Comparison of ENCODE assay signal across 8 cellular contexts in the genomic region with DNA sequence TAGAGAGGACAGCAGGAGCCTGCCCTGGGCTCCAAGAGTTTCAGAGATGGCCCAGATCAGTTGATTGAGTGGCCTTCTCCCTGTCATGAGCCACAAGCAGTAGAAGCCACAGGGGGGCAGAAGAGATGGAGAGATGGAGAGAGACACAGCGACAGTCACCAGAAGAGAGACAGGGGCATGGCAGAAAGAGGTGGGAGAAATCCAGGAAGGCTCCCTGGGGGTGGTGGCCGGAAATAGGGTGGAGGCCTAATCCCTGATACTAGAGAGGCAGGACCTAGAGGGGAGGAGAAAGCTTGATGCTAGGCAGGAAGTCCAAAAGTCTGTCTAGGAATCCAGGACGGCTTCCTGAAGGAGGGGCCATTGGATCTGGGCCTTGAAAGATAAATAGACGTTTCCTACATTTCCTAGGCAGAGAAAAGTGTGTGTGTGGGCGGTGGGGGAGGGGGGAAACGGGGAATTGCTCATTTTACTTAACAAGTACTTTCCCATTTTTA. TPM values are rescaled to one million over a fixed set of nuclear protein-coding genes. Genes with fewer than 3 reads are reported as not detected.
DNase-seq lines count a peak whose midpoint lies in the region; ATAC-seq and TF ChIP-seq lines count a peak whose summit lies in the region.

No MANE protein-coding gene starts in this region.

- H3K9me3 ChIP-seq in A673 (ENCODE audit: low read depth, low read length, poor library complexity, severe bottlenecking): no peaks in the 10 kb centered on the region
- H3K9me3 ChIP-seq in GM23248 (ENCODE audit: low read depth): no peaks in the 10 kb centered on the region
- H3K9me3 ChIP-seq in colonic mucosa: no peaks in the 10 kb centered on the region
- no peaks in the 10 kb centered on the region for H3K9me3 ChIP-seq in naive thymus-derived CD4-positive, alpha-beta T cell (ENCODE audit: control insufficient read depth in 2 of 3, low read length in 3 of 3)

- H3K4me1 ChIP-seq in A673 (ENCODE audit: insufficient read depth, low read length, poor library complexity, severe bottlenecking) (peaks cover 5% of the 10 kb centered on the region), GM23248 (ENCODE audit: insufficient read depth) (peaks cover 53% of the 10 kb centered on the region), colonic mucosa (peaks cover 12% of the 10 kb centered on the region)
- peaks cover 22 to 30% of the 10 kb centered on the region in 2 donors for H3K4me1 ChIP-seq in naive thymus-derived CD4-positive, alpha-beta T cell (ENCODE audit: control insufficient read depth in 2 of 2, insufficient read depth in 2 of 2, low read length in 2 of 2)

- H3K9me2 ChIP-seq in GM23248 (ENCODE audit: insufficient read depth): no peaks in the 10 kb centered on the region

- 24 to 38% methylated on average over 5 to 6 of the region's 6 CpGs for WGBS in GM23248 (ENCODE audit: low coverage in 1 of 2, low lambda C conversion rate in 2 of 2, missing lambda C conversion rate in 2 of 2), 2 experiments

- intact Hi-C loops in A673 (cut with micrococcal nuclease; ENCODE audit: unreplicated experiment) (no loop called here), colonic mucosa (cut with DNase I) (loop anchor here (5.0 kb wide), 1 partner anchor 46 kb away; a partner anchor contains a TSS)
- intact Hi-C loops in naive thymus-derived CD4-positive, alpha-beta T cell (cut with micrococcal nuclease): loop anchor here (1.0 kb wide), 4 partner anchors 20 to 351 kb away; a partner anchor contains a TSS

- peak overlapping the region; percentile 70 for H3K27ac Mint-ChIP-seq in T-helper 1 cell treated with Interleukin-12 subunit alpha and Interleukin-12 subunit beta and Interleukin-4 antibody, amounts not matched to agents 30 μg/mL and 1 μg/mL, for 36 hours
- peak overlapping the region; percentile 27 to 92 (median 77) for H3K27ac Mint-ChIP-seq in naive thymus-derived CD4-positive, alpha-beta T cell

- H3K9ac ChIP-seq in GM23248 (peak overlapping the region; percentile 45), colonic mucosa (ENCODE audit: low read depth in 2 of 2, low read length in 2 of 2) (peak overlapping the region; percentile 30 to 73)

- H3K79me2 ChIP-seq in GM23248 (ENCODE audit: insufficient read depth): peaks cover 47% of the 10 kb centered on the region

- peak overlapping the region; percentile 54 for H3K4me2 ChIP-seq in GM23248 (ENCODE audit: unreplicated experiment)

- H3K27ac ChIP-seq in A673 (ENCODE audit: low read depth, low read length, poor library complexity, severe bottlenecking): no peak overlapping the region
- peak overlapping the region; percentile 53 for H3K27ac ChIP-seq in GM23248
- H3K27ac ChIP-seq in colonic mucosa: peak overlapping the region; percentile 78
- no peak overlapping the region for H3K27ac ChIP-seq in naive thymus-derived CD4-positive, alpha-beta T cell (ENCODE audit: low read depth, low read length)

- ATAC-seq in naive thymus-derived CD4-positive, alpha-beta T cell: peak; percentile 21
- ATAC-seq in HG02678 (IDR thresholded peaks at IDR 0.05; ENCODE audit: unreplicated experiment) (no peak), HG03196 (IDR thresholded peaks at IDR 0.05; ENCODE audit: unreplicated experiment) (no peak), HG03521 (IDR thresholded peaks at IDR 0.05; ENCODE audit: unreplicated experiment) (no peak)

- no peaks in the 10 kb centered on the region for H3K36me3 ChIP-seq in A673 (ENCODE audit: insufficient read depth, low read length, poor library complexity, severe bottlenecking)
- no peaks in the 10 kb centered on the region for H3K36me3 ChIP-seq in GM23248 (ENCODE audit: low read depth)
- H3K36me3 ChIP-seq in colonic mucosa: no peaks in the 10 kb centered on the region
- no peaks in the 10 kb centered on the region for H3K36me3 ChIP-seq in naive thymus-derived CD4-positive, alpha-beta T cell (ENCODE audit: control insufficient read depth in 2 of 3, insufficient read depth in 3 of 3, low read length in 3 of 3)

- H3K9me3 Mint-ChIP-seq in T-helper 1 cell treated with Interleukin-12 subunit alpha and Interleukin-12 subunit beta and Interleukin-4 antibody, amounts not matched to agents 30 μg/mL and 1 μg/mL, for 36 hours: no peaks in the 10 kb centered on the region
- H3K9me3 Mint-ChIP-seq in naive thymus-derived CD4-positive, alpha-beta T cell: no peaks in the 10 kb centered on the region

- BruUV-seq in A673 (replicated peaks; lab: Mats Ljungman, UMichigan): no TSS peak

- H3K36me3 Mint-ChIP-seq in T-helper 1 cell treated with Interleukin-12 subunit alpha and Interleukin-12 subunit beta and Interleukin-4 antibody, amounts not matched to agents 30 μg/mL and 1 μg/mL, for 36 hours (ENCODE audit: low read depth): no peaks in the 10 kb centered on the region
- peaks cover 0 to 4% (median 0%) of the 10 kb centered on the region in 5 donors for H3K36me3 Mint-ChIP-seq in naive thymus-derived CD4-positive, alpha-beta T cell

- POLR2A ChIA-PET in A673 (lab: Charles Lee; ENCODE audit: low non-redundant PET): no interaction called here
- POLR2A ChIA-PET in naive thymus-derived CD4-positive, alpha-beta T cell (lab: Charles Lee): interaction anchor here (0.6 kb wide), 2 partner anchors 9 to 928 kb away, joined by 3 to 4 read pairs; a partner anchor contains a TSS

- no peaks in the 10 kb centered on the region for H4K20me1 ChIP-seq in GM23248 (ENCODE audit: insufficient read depth)

- TF ChIP-seq CTCF in A673 (conservative IDR thresholded peaks at IDR 0.05; ENCODE audit: low read depth, low read length): peak; percentile 43
- TF ChIP-seq CTCF in colonic mucosa (IDR thresholded peaks at IDR 0.05): peak; percentile 15

- DNase-seq in A673 (ENCODE audit: low spot score) (peak; percentile 77), GM23248 (peak; percentile 60), colonic mucosa (peak; percentile 81)
- peak in 7 of 9 donors; percentile 43 to 66 (median 58) for DNase-seq in naive thymus-derived CD4-positive, alpha-beta T cell

- H3K4me3 ChIP-seq in A673 (ENCODE audit: low read depth, low read length, poor library complexity, severe bottlenecking): no peak overlapping the region
- no peak overlapping the region; the same call in 1 of the 2 replicates for H3K4me3 ChIP-seq in GM23248
- no peak overlapping the region for H3K4me3 ChIP-seq in colonic mucosa
- no peak overlapping the region for H3K4me3 ChIP-seq in naive thymus-derived CD4-positive, alpha-beta T cell (ENCODE audit: low read length)

- peak overlapping the region; percentile 37 for H2AFZ ChIP-seq in GM23248

- peak overlapping the region; percentile 23 for H3K4me3 Mint-ChIP-seq in T-helper 1 cell treated with Interleukin-12 subunit alpha and Interleukin-12 subunit beta and Interleukin-4 antibody, amounts not matched to agents 30 μg/mL and 1 μg/mL, for 36 hours
- peak overlapping the region in 4 of 10 donors; percentile 1 to 48 (median 18) for H3K4me3 Mint-ChIP-seq in naive thymus-derived CD4-positive, alpha-beta T cell

- H3K27me3 ChIP-seq in A673 (replicated peaks; ENCODE audit: insufficient read depth, low read depth, low read length, poor library complexity) (no peaks in the 10 kb centered on the region), GM23248 (replicated peaks; ENCODE audit: insufficient read depth) (no peaks in the 10 kb centered on the region), colonic mucosa (no peaks in the 10 kb centered on the region)
- no peaks in the 10 kb centered on the region for H3K27me3 ChIP-seq in naive thymus-derived CD4-positive, alpha-beta T cell (ENCODE audit: control insufficient read depth in 2 of 2, insufficient read depth in 2 of 2, low read length in 2 of 2)

- peaks cover 20% of the 10 kb centered on the region for H3K4me1 Mint-ChIP-seq in T-helper 1 cell treated with Interleukin-12 subunit alpha and Interleukin-12 subunit beta and Interleukin-4 antibody, amounts not matched to agents 30 μg/mL and 1 μg/mL, for 36 hours (ENCODE audit: low read depth)
- H3K4me1 Mint-ChIP-seq in naive thymus-derived CD4-positive, alpha-beta T cell: peaks cover 19 to 32% (median 22%) of the 10 kb centered on the region in 7 donors

- peaks cover 52% of the 10 kb centered on the region for H3F3A ChIP-seq in GM23248 (ENCODE audit: insufficient read depth)

- peaks cover 3% of the 10 kb centered on the region for H3K27me3 Mint-ChIP-seq in T-helper 1 cell treated with Interleukin-12 subunit alpha and Interleukin-12 subunit beta and Interleukin-4 antibody, amounts not matched to agents 30 μg/mL and 1 μg/mL, for 36 hours (ENCODE audit: low read depth)
- peaks cover 0 to 5% (median 0%) of the 10 kb centered on the region in 5 donors for H3K27me3 Mint-ChIP-seq in naive thymus-derived CD4-positive, alpha-beta T cell

- in situ Hi-C loops in GM23248 (cut with MboI): no loop called here

- CTCF ChIA-PET in A673 (lab: Charles Lee): interaction anchor here (0.6 to 1.6 kb wide), 2 partner anchors 25 to 119 kb away, joined by 3 to 4 read pairs; a partner anchor contains a TSS
- CTCF ChIA-PET in naive thymus-derived CD4-positive, alpha-beta T cell (lab: Charles Lee): interaction anchor here (0.7 to 4.0 kb wide), 10 partner anchors 19 to 1236 kb away, joined by 3 to 28 read pairs (median 4); no protein-coding TSS in a partner anchor

RNA-seq across cellular contexts. Expression of a gene that starts 9.6 kb away (rescaled TPM):
- 438 and 476 TPM in 2 replicates for total RNA-seq in A673 (2021)
- 1,413 and 1,469 TPM in 2 replicates for total RNA-seq in GM23248 (2014; rRNA removed; shearing (Covaris generic))
- 1,408 and 1,423 TPM in 2 replicates for polyA plus RNA-seq in GM23248 (2016; fragmentation: Nextera tagmentation; extraction: Ambion mirVana)
- 100 to 1,000 TPM; 261 to 388 TPM for total RNA-seq in colonic mucosa
- total RNA-seq in naive thymus-derived CD4-positive, alpha-beta T cell: 100 to 1,000 TPM in 3 of 5 experiments, 10 to 100 TPM in 2; 65.8 to 435 (median 126) TPM
- 10 to 100 TPM; 28.2 to 43.5 TPM for polyA plus RNA-seq in naive thymus-derived CD4-positive, alpha-beta T cell

RNA-seq across cellular contexts. Expression of a gene that starts 45.0 kb away (rescaled TPM):
- total RNA-seq in A673 (2021): 113 and 126 TPM in 2 replicates
- total RNA-seq in GM23248 (2014; rRNA removed; shearing (Covaris generic)): 29.5 and 42.6 TPM in 2 replicates
- 106 and 112 TPM in 2 replicates for polyA plus RNA-seq in GM23248 (2016; fragmentation: Nextera tagmentation; extraction: Ambion mirVana)
- total RNA-seq in colonic mucosa: 100 to 1,000 TPM; 127 to 145 TPM
- total RNA-seq in naive thymus-derived CD4-positive, alpha-beta T cell: 100 to 1,000 TPM in 2 of 5 experiments, 10 to 100 TPM in 3; 64.4 to 154 (median 74.5) TPM
- polyA plus RNA-seq in naive thymus-derived CD4-positive, alpha-beta T cell: 10 to 100 TPM; 61.8 to 82.2 TPM

Comparison
In these comparisons a context has a peak if more than half of its experiments do, and no peak if none do; other contexts are left out.
1. H3K27ac ChIP-seq: peak in GM23248 (single experiment) and colonic mucosa (single experiment); none in A673 (single experiment) and naive thymus-derived CD4-positive, alpha-beta T cell (single experiment).
2. Peak in every context shown above with its lines, with median percentiles within 50 percentile points of each other: DNase-seq.